Comparison of ENCODE assay signal across 1 cellular context in genomic region chr14:103228076-103228806, GRCh38.
TF ChIP-seq lines count a peak whose summit lies in the region.

No MANE protein-coding gene starts in this region.

TF ChIP-seq in WTC11, 78 proteins besides CTCF, POLR2A, EP300 and RAD21 (continued from another document):
- TF ChIP-seq, protein P1, sequence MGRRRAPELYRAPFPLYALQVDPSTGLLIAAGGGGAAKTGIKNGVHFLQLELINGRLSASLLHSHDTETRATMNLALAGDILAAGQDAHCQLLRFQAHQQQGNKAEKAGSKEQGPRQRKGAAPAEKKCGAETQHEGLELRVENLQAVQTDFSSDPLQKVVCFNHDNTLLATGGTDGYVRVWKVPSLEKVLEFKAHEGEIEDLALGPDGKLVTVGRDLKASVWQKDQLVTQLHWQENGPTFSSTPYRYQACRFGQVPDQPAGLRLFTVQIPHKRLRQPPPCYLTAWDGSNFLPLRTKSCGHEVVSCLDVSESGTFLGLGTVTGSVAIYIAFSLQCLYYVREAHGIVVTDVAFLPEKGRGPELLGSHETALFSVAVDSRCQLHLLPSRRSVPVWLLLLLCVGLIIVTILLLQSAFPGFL (CRISPR knock-in tag; IDR thresholded peaks at IDR 0.05; ENCODE audit: borderline replicate concordance): no peak
- TF ChIP-seq ZNF671 (CRISPR knock-in tag; IDR thresholded peaks at IDR 0.05) (no peak), E2F4 (CRISPR knock-in tag; IDR thresholded peaks at IDR 0.05; ENCODE audit: borderline replicate concordance, low read depth) (no peak), AFF4 (CRISPR knock-in tag; IDR thresholded peaks at IDR 0.05; ENCODE audit: borderline replicate concordance) (no peak), HMGA2 (CRISPR knock-in tag; IDR thresholded peaks at IDR 0.05) (no peak)
- TF ChIP-seq, protein P2, sequence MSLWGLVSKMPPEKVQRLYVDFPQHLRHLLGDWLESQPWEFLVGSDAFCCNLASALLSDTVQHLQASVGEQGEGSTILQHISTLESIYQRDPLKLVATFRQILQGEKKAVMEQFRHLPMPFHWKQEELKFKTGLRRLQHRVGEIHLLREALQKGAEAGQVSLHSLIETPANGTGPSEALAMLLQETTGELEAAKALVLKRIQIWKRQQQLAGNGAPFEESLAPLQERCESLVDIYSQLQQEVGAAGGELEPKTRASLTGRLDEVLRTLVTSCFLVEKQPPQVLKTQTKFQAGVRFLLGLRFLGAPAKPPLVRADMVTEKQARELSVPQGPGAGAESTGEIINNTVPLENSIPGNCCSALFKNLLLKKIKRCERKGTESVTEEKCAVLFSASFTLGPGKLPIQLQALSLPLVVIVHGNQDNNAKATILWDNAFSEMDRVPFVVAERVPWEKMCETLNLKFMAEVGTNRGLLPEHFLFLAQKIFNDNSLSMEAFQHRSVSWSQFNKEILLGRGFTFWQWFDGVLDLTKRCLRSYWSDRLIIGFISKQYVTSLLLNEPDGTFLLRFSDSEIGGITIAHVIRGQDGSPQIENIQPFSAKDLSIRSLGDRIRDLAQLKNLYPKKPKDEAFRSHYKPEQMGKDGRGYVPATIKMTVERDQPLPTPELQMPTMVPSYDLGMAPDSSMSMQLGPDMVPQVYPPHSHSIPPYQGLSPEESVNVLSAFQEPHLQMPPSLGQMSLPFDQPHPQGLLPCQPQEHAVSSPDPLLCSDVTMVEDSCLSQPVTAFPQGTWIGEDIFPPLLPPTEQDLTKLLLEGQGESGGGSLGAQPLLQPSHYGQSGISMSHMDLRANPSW (CRISPR knock-in tag; conservative IDR thresholded peaks at IDR 0.05; ENCODE audit: low read depth): no peak
